In the genomic region with DNA sequence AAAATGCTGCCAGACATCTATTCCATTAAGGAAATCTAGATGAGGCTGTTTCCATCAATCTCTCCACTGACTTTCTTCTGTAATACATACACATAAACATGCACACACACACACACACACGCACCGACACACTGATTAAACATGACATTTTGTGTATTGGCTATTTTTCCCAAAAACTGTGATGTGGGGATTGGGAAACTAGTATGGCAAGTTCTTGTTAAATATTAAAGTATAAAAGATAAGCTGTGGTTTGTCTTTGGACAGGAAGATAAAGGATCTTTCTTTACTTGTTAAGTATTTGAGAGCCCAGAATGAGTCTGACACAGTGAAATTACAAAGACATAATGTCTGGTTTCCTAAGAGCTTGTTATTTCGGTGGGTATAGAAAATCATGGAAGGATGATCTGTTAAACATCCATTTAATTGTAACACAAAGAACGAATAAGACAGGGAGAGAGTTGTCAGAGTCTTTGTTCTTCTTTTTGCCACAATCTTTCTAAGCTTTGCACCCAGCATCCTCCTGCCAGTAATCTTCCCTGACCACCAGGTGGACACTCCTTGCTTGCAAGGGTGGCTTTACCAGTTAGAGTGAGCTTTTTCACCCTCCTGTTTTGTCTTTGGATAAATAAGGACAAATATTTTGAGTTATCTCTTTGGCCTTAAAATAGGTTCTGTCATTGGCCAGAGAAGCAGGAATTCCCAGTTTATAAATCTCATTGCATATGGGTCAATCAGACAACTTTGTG, we compare ENCODE assay signal across 15 cellular contexts.
DNase-seq lines count a peak whose midpoint lies in the region; ATAC-seq and TF ChIP-seq lines count a peak whose summit lies in the region.
"Had no signal": no experiment of that assay in that cellular context is flagged by ENCODE, and none has a peak within 500 bp of the region (broad histone marks: within the 10 kb centered on the region; RNA-seq: fewer than 3 reads in every experiment).

No MANE protein-coding gene starts in this region.

- intact Hi-C loops in IMR-90 (cut with micrococcal nuclease): loop anchor here (10.0 kb wide), 1 partner anchor 121 kb away; no protein-coding TSS in a partner anchor
- intact Hi-C loops in right lobe of liver (cut with DNase I): no loop called here
- intact Hi-C loops in right cardiac atrium (cut with DNase I): no loop called here

- no peak overlapping the region for H2BK15ac ChIP-seq in IMR-90 (ENCODE audit: low read depth, low read length)

- WGBS in IMR-90 (ENCODE audit: extremely low coverage in 2 of 2, insufficient read length in 1 of 2), 2 experiments: no CpG with 5 or more reads among the region's 4 CpGs
- WGBS in right lobe of liver (ENCODE audit: insufficient coverage, low coverage, low lambda C conversion rate, missing lambda C conversion rate): 32% methylated on average over 4 of the region's 4 CpGs
- 77% methylated on average over 4 of the region's 4 CpGs for WGBS in right cardiac atrium

- no peak overlapping the region for H2AFZ ChIP-seq in IMR-90 (replicated peaks; ENCODE audit: low read length, poor library complexity)

- no peak overlapping the region for H3K27ac Mint-ChIP-seq in chondrocyte (ENCODE audit: unreplicated experiment)
- H3K27ac Mint-ChIP-seq: activated T-helper 2 cell treated with anti-CD3 and anti-CD28 coated beads, Interferon-gamma antibody, Interleukin-2, Interleukin-4, amounts not matched to agents 10 μg/mL and 5 μg/mL and 100 μg/mL, durations not matched to agents 14 hours and 24 hours and 36 hours had no signal

- H3K9me3 ChIP-seq in IMR-90 (ENCODE audit: control insufficient read depth, insufficient read depth, low read length) (no peaks in the 10 kb centered on the region; the same call in 1 of the 2 replicates), right lobe of liver (no peaks in the 10 kb centered on the region), right cardiac atrium (ENCODE audit: control insufficient read depth, low read length) (no peaks in the 10 kb centered on the region)
- no peaks in the 10 kb centered on the region for H3K9me3 ChIP-seq in effector memory CD4-positive, alpha-beta T cell (ENCODE audit: control insufficient read depth, low read length)

- POLR2A ChIA-PET in IMR-90 (lab: Charles Lee; ENCODE audit: unreplicated experiment): interaction anchor here (0.6 kb wide), 1 partner anchor 46 kb away, joined by 3 read pairs; no protein-coding TSS in a partner anchor

- peak; percentile 37; the same call in 1 of the 2 replicates for TF ChIP-seq RAD21 in IMR-90 (IDR thresholded peaks at IDR 0.05; ENCODE audit: low read length)

- H3K27me3 ChIP-seq in IMR-90 (ENCODE audit: control insufficient read depth, insufficient read depth, low read length) (no peaks in the 10 kb centered on the region), right lobe of liver (no peaks in the 10 kb centered on the region), right cardiac atrium (ENCODE audit: control insufficient read depth, insufficient read depth) (no peaks in the 10 kb centered on the region)
- H3K27me3 ChIP-seq in effector memory CD4-positive, alpha-beta T cell (replicated peaks; ENCODE audit: control insufficient read depth, insufficient read depth, low read length, poor library complexity, severe bottlenecking): no peaks in the 10 kb centered on the region

- no peaks in the 10 kb centered on the region for H3K36me3 ChIP-seq in IMR-90 (ENCODE audit: control insufficient read depth, insufficient read depth, low read length)
- no peaks in the 10 kb centered on the region for H3K36me3 ChIP-seq in right lobe of liver
- no peaks in the 10 kb centered on the region for H3K36me3 ChIP-seq in effector memory CD4-positive, alpha-beta T cell (ENCODE audit: control insufficient read depth, insufficient read depth, low read length)

- no TSS peak for BruUV-seq in IMR-90 (replicated peaks; lab: Mats Ljungman, UMichigan)

- no peaks in the 10 kb centered on the region for H3K4me1 ChIP-seq in IMR-90 (ENCODE audit: control insufficient read depth, insufficient read depth, low read length)
- no peaks in the 10 kb centered on the region for H3K4me1 ChIP-seq in right lobe of liver
- H3K4me1 ChIP-seq in effector memory CD4-positive, alpha-beta T cell (ENCODE audit: control insufficient read depth, insufficient read depth, low read length, poor library complexity, severe bottlenecking): no peaks in the 10 kb centered on the region
- H3K4me1 ChIP-seq in right cardiac atrium (ENCODE audit: control insufficient read depth, insufficient read depth, low read length): no peaks in the 10 kb centered on the region

- no peak overlapping the region for H2AK5ac ChIP-seq in IMR-90 (ENCODE audit: low read depth, low read length)

- H3K4me3 ChIP-seq in AG09309 (ENCODE audit: control insufficient read depth, low read depth, low read length) (no peak overlapping the region), IMR-90 (ENCODE audit: insufficient read depth, low read depth, low read length) (no peak overlapping the region), right lobe of liver (no peak overlapping the region), right cardiac atrium (ENCODE audit: low read length) (no peak overlapping the region)
- H3K4me3 ChIP-seq in effector memory CD4-positive, alpha-beta T cell (ENCODE audit: insufficient read depth, low read depth, low read length, poor library complexity, severe bottlenecking): no peak overlapping the region

- H3K4me2 ChIP-seq in IMR-90 (ENCODE audit: low read depth, low read length): no peak overlapping the region

- DNase-seq in AG09309 (ENCODE audit: low read depth) (no peak), IMR-90 (no peak), chondrocyte (ENCODE audit: low spot score) (no peak), right lobe of liver (no peak), germinal center (ENCODE audit: low spot score) (no peak), right cardiac atrium (no peak)
- DNase-seq in activated CD4-positive, alpha-beta T cell treated with anti-CD3 and anti-CD28 coated beads for 48 hours: no peak
- no peak for DNase-seq in effector memory CD4-positive, alpha-beta T cell
- DNase-seq: activated CD4-positive, alpha-beta T cell treated with anti-CD3 and anti-CD28 coated beads, Interleukin-2, amount 50 U/mL, for 48 hours; amygdala; islet precursor cell; NCI-H2029 treated with DMSO at 0.1 percent for 48 hours; NCI-H82; T1000 had no signal

- ATAC-seq in IMR-90 (ENCODE audit: low read depth): no peak
- ATAC-seq in right lobe of liver: no peak
- ATAC-seq in right cardiac atrium: no peak

- H3K18ac ChIP-seq in IMR-90 (ENCODE audit: low read depth, low read length): no peak overlapping the region

- in situ Hi-C loops in IMR-90 (cut with MboI; ENCODE audit: low sequenced_read_pairs): no loop called here

- H2AK9ac ChIP-seq in IMR-90 (replicated peaks; ENCODE audit: low read depth, low read length, poor library complexity): no peak overlapping the region

- no peak overlapping the region for H4K5ac ChIP-seq in IMR-90 (ENCODE audit: low read depth, low read length)

- H4K20me1 ChIP-seq in IMR-90 (ENCODE audit: insufficient read depth, low read length): no peaks in the 10 kb centered on the region

- H3K4ac ChIP-seq in IMR-90 (ENCODE audit: low read depth, low read length): no peak overlapping the region

- H3K79me1 ChIP-seq in IMR-90 (ENCODE audit: low read depth in 1 of 2, low read length in 2 of 2): no peaks in the 10 kb centered on the region

- H3K4me1 Mint-ChIP-seq in chondrocyte (ENCODE audit: low read depth): peaks cover 9% of the 10 kb centered on the region

- H3K4me3 Mint-ChIP-seq in chondrocyte (ENCODE audit: unreplicated experiment): no peak overlapping the region

- no peak overlapping the region for H2BK20ac ChIP-seq in IMR-90 (ENCODE audit: low read depth, low read length)

- H3K23ac ChIP-seq in IMR-90 (ENCODE audit: low read depth, low read length): no peak overlapping the region

- H3K27me3 Mint-ChIP-seq in chondrocyte (ENCODE audit: low read depth): no peaks in the 10 kb centered on the region

- no peak overlapping the region for H4K91ac ChIP-seq in IMR-90 (ENCODE audit: insufficient read depth, low read depth, low read length)

- peaks cover 6% of the 10 kb centered on the region for H3K36me3 Mint-ChIP-seq in chondrocyte (ENCODE audit: low read depth)

- no peak overlapping the region for H2BK5ac ChIP-seq in IMR-90 (ENCODE audit: low read depth, low read length, poor library complexity, severe bottlenecking)

- no peak overlapping the region for H4K8ac ChIP-seq in IMR-90 (ENCODE audit: low read depth in 2 of 2, low read length in 2 of 2)

- H3K9me3 Mint-ChIP-seq in chondrocyte (ENCODE audit: low read depth): peaks cover 11% of the 10 kb centered on the region
- H3K9me3 Mint-ChIP-seq: activated T-helper 2 cell treated with anti-CD3 and anti-CD28 coated beads, Interferon-gamma antibody, Interleukin-2, Interleukin-4, amounts not matched to agents 10 μg/mL and 5 μg/mL and 100 μg/mL, durations not matched to agents 14 hours and 24 hours and 36 hours had no signal

- dilution Hi-C loops in IMR-90 (cut with HindIII; ENCODE audit: low sequenced_read_pairs, unreplicated experiment): no loop called here

- no peaks in the 10 kb centered on the region for H3K9me1 ChIP-seq in IMR-90 (ENCODE audit: insufficient read depth, low read length)

- TF ChIP-seq CTCF in AG09309 (IDR thresholded peaks at IDR 0.05; ENCODE audit: control insufficient read depth, insufficient read depth, low read depth, low read length, missing control alignments): peak; percentile 18
- peak; percentile 40 for TF ChIP-seq CTCF in IMR-90 (conservative IDR thresholded peaks at IDR 0.05; ENCODE audit: low read depth, low read length)
- TF ChIP-seq CTCF in chondrocyte (IDR thresholded peaks at IDR 0.05): peak; percentile 44
- peak in 3 of 4 donors; percentile 11 to 25 (median 13) for TF ChIP-seq CTCF in right lobe of liver (IDR thresholded peaks at IDR 0.05)

- no peak overlapping the region for H2BK120ac ChIP-seq in IMR-90 (ENCODE audit: low read depth, low read length)

- no peak overlapping the region for H3K9ac ChIP-seq in IMR-90 (ENCODE audit: low read depth, low read length)

- CTCF ChIA-PET in IMR-90 (lab: Yijun Ruan, JAX): no interaction called here

- TF ChIP-seq POLR2A in IMR-90 (IDR thresholded peaks at IDR 0.05; ENCODE audit: low read depth, low read length) (no peak), right lobe of liver (IDR thresholded peaks at IDR 0.05) (no peak)

- H3K27ac ChIP-seq in IMR-90 (ENCODE audit: insufficient read depth, low read length) (no peak overlapping the region), right lobe of liver (no peak overlapping the region), right cardiac atrium (ENCODE audit: low read length) (no peak overlapping the region)
- no peak overlapping the region for H3K27ac ChIP-seq in effector memory CD4-positive, alpha-beta T cell (ENCODE audit: insufficient read depth, low read length, poor library complexity, severe bottlenecking)

- H3K14ac ChIP-seq in IMR-90 (replicated peaks; ENCODE audit: low read depth, low read length): no peak overlapping the region

- no peak overlapping the region for H3K56ac ChIP-seq in IMR-90 (ENCODE audit: extremely low read depth, insufficient read depth, low read length)
